1 cellular context compared by ENCODE assay signal in genomic region chr6:56515081-56515905, GRCh38.
TF ChIP-seq lines count a peak whose summit lies in the region.

No MANE protein-coding gene starts in this region.

TF ChIP-seq in HEK293, 187 proteins besides CTCF, POLR2A, EP300 and RAD21 (continued from another document):
- TF ChIP-seq, protein P1, sequence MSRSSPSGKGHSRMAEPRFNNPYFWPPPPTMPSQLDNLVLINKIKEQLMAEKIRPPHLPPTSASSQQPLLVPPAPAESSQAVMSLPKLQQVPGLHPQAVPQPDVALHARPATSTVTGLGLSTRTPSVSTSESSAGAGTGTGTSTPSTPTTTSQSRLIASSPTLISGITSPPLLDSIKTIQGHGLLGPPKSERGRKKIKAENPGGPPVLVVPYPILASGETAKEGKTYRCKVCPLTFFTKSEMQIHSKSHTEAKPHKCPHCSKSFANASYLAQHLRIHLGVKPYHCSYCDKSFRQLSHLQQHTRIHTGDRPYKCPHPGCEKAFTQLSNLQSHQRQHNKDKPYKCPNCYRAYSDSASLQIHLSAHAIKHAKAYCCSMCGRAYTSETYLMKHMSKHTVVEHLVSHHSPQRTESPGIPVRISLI (tag by site-specific recombination; IDR thresholded peaks at IDR 0.05) = no peak
- TF ChIP-seq ZNF843 (tag by site-specific recombination; IDR thresholded peaks at IDR 0.05) = no peak
- TF ChIP-seq, protein P2, sequence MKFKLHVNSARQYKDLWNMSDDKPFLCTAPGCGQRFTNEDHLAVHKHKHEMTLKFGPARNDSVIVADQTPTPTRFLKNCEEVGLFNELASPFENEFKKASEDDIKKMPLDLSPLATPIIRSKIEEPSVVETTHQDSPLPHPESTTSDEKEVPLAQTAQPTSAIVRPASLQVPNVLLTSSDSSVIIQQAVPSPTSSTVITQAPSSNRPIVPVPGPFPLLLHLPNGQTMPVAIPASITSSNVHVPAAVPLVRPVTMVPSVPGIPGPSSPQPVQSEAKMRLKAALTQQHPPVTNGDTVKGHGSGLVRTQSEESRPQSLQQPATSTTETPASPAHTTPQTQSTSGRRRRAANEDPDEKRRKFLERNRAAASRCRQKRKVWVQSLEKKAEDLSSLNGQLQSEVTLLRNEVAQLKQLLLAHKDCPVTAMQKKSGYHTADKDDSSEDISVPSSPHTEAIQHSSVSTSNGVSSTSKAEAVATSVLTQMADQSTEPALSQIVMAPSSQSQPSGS (tag by site-specific recombination; IDR thresholded peaks at IDR 0.05; ENCODE audit: low read depth) = peak; percentile 63; the same call in 1 of the 2 replicates
- TF ChIP-seq INSM2 (tag by site-specific recombination; IDR thresholded peaks at IDR 0.05) = no peak
- TF ChIP-seq ZNF335 (tag by site-specific recombination; conservative IDR thresholded peaks at IDR 0.05) = no peak
- TF ChIP-seq ZNF626 (tag by site-specific recombination; IDR thresholded peaks at IDR 0.05) = no peak
- peak; percentile 85 for TF ChIP-seq REST (tag by site-specific recombination; IDR thresholded peaks at IDR 0.05)
- TF ChIP-seq ZEB2 (tag by site-specific recombination; IDR thresholded peaks at IDR 0.05) = 0 out of 2 replicates have a peak, but pooled peaks have one; percentile 18
- 0 out of 2 replicates have a peak, but pooled peaks have one; percentile 24 for TF ChIP-seq ZBTB17 (tag by site-specific recombination; IDR thresholded peaks at IDR 0.05)
- TF ChIP-seq OSR2 (tag by site-specific recombination; IDR thresholded peaks at IDR 0.05) = peak; percentile 39; the same call in 1 of the 2 replicates
- TF ChIP-seq, protein P3, sequence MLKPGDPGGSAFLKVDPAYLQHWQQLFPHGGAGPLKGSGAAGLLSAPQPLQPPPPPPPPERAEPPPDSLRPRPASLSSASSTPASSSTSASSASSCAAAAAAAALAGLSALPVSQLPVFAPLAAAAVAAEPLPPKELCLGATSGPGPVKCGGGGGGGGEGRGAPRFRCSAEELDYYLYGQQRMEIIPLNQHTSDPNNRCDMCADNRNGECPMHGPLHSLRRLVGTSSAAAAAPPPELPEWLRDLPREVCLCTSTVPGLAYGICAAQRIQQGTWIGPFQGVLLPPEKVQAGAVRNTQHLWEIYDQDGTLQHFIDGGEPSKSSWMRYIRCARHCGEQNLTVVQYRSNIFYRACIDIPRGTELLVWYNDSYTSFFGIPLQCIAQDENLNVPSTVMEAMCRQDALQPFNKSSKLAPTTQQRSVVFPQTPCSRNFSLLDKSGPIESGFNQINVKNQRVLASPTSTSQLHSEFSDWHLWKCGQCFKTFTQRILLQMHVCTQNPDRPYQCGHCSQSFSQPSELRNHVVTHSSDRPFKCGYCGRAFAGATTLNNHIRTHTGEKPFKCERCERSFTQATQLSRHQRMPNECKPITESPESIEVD (tag by site-specific recombination; IDR thresholded peaks at IDR 0.05) = peak; percentile 83
